In genomic region chr6:31197559-31198305, GRCh38 we compare ENCODE assay signal across 8 cellular contexts. TPM values are rescaled to one million over a fixed set of nuclear protein-coding genes. Genes with fewer than 3 reads are reported as not detected.
DNase-seq lines count a peak whose midpoint lies in the region; ATAC-seq and TF ChIP-seq lines count a peak whose summit lies in the region.

No MANE protein-coding gene starts in this region.

- H3K27me3 ChIP-seq in parathyroid adenoma (ENCODE audit: control insufficient read depth, insufficient read depth, low read length) (no peaks in the 10 kb centered on the region), tibial artery (no peaks in the 10 kb centered on the region)

- no peaks in the 10 kb centered on the region for H3K27me3 Mint-ChIP-seq in activated naive CD8-positive, alpha-beta T cell

- TF ChIP-seq CTCF in parathyroid adenoma (IDR thresholded peaks at IDR 0.05) (no peak), tibial artery (IDR thresholded peaks at IDR 0.05) (peak in 1 of 2 experiments; percentile 20)

- peak; percentile 59 for DNase-seq in GM04504 (ENCODE audit: low read depth)
- DNase-seq in NCI-H1092 (lab: John Stamatoyannopoulos, UW) = peak; percentile 24
- DNase-seq in SKM-1 (lab: John Stamatoyannopoulos, UW; ENCODE audit: unreplicated experiment) = peak; percentile 40
- peak; percentile 96 for DNase-seq in Right ventricle myocardium superior
- peak; percentile 92 to 95 for DNase-seq in tibial artery

- peak overlapping the region; percentile 93 for H2AFZ ChIP-seq in parathyroid adenoma

- H3K4me1 Mint-ChIP-seq in activated naive CD8-positive, alpha-beta T cell (ENCODE audit: low read depth) = peaks cover 61% of the 10 kb centered on the region

- no peaks in the 10 kb centered on the region for H3K4me1 ChIP-seq in parathyroid adenoma
- H3K4me1 ChIP-seq in tibial artery = peaks cover 0 to 28% (median 12%) of the 10 kb centered on the region in 4 donors

- intact Hi-C loops in Right ventricle myocardium superior (cut with DNase I) (loop anchor here (2.0 kb wide), 1 partner anchor 169 kb away; no protein-coding TSS in a partner anchor), tibial artery (cut with DNase I; ENCODE audit: low total_unique reads) (loop anchor here (5.0 kb wide), 2 partner anchors 40 to 170 kb away; partner anchors contain the start of genes CCHCR1 and TCF19)

- no peaks in the 10 kb centered on the region for H3K9me3 ChIP-seq in parathyroid adenoma (ENCODE audit: control insufficient read depth, low read length)
- peaks cover 0 to 11% (median 0%) of the 10 kb centered on the region in 3 donors for H3K9me3 ChIP-seq in tibial artery

- ATAC-seq in HG02588 (IDR thresholded peaks at IDR 0.05; ENCODE audit: unreplicated experiment) = peak; percentile 63
- peak; percentile 92 for ATAC-seq in Right ventricle myocardium superior (ENCODE audit: poor library complexity)

- H3K36me3 ChIP-seq in parathyroid adenoma (ENCODE audit: control insufficient read depth, insufficient read depth, low read length) (no peaks in the 10 kb centered on the region), tibial artery (no peaks in the 10 kb centered on the region)

- H3K9ac ChIP-seq in parathyroid adenoma = peak overlapping the region; percentile 58

- peak overlapping the region; percentile 90 for H3K4me3 Mint-ChIP-seq in activated naive CD8-positive, alpha-beta T cell

- H3K79me2 ChIP-seq in parathyroid adenoma = no peaks in the 10 kb centered on the region

- peak overlapping the region; percentile 95 for H3K27ac Mint-ChIP-seq in activated naive CD8-positive, alpha-beta T cell

- H3K36me3 Mint-ChIP-seq in activated naive CD8-positive, alpha-beta T cell = peaks cover 9% of the 10 kb centered on the region

- H3K4me3 ChIP-seq in parathyroid adenoma (ENCODE audit: low read depth, low read length) (peak overlapping the region; percentile 92), tibial artery (peak overlapping the region; percentile 61 to 81)

- H3K27ac ChIP-seq in parathyroid adenoma (peak overlapping the region; percentile 97), tibial artery (peak overlapping the region; percentile 81 to 95)

- no peaks in the 10 kb centered on the region for H3K9me3 Mint-ChIP-seq in activated naive CD8-positive, alpha-beta T cell (ENCODE audit: low read depth)

- peak overlapping the region; percentile 82 for H3K4me2 ChIP-seq in parathyroid adenoma (ENCODE audit: low read length)

RNA-seq across cellular contexts. Expression of gene POU5F1, which starts 27.2 kb away (rescaled TPM):
- 0.94 TPM for total RNA-seq in Right ventricle myocardium superior

RNA-seq across cellular contexts. Expression of gene TCF19, which starts 39.3 kb away (rescaled TPM):
- total RNA-seq in Right ventricle myocardium superior = 3.6 TPM

RNA-seq across cellular contexts. Expression of gene CCHCR1, which starts 40.1 kb away (rescaled TPM):
- total RNA-seq in Right ventricle myocardium superior = 10.9 TPM

RNA-seq across cellular contexts. Expression of gene PSORS1C2, which starts 58.9 kb away (rescaled TPM):
- total RNA-seq in Right ventricle myocardium superior = not detected

Comparison
In these comparisons a context has a peak if more than half of its experiments do, and no peak if none do; other contexts are left out.
1. Peak in every context shown above with its lines: DNase-seq, ATAC-seq, H3K4me3 ChIP-seq and H3K27ac ChIP-seq.
2. DNase-seq: peak in every context shown above with its lines; median percentile 96 in Right ventricle myocardium superior; 94 in tibial artery; 59 in GM04504; 40 in SKM-1; 24 in NCI-H1092.